ENCODE assay signal across 22 cellular contexts in genomic region chr3:172310361-172310760, GRCh38.
"Had no signal": no experiment of that assay in that cellular context is flagged by ENCODE, and none has a peak within 500 bp of the region (broad histone marks: within the 10 kb centered on the region; RNA-seq: fewer than 3 reads in every experiment).

No MANE protein-coding gene starts in this region.

- ATAC-seq: activated CD4-positive, alpha-beta T cell treated with anti-CD3 and anti-CD28 coated beads for 36 hours; left ventricle myocardium superior; sciatic nerve; stimulated activated effector memory CD8-positive, alpha-beta T cell treated with anti-CD3 and anti-CD28 coated beads, Interleukin-12 subunit alpha, Interleukin-12 subunit beta, amount 100 ng/mL, for 72 hours had no signal

- H3K27ac ChIP-seq: brain microvascular endothelial cell, dorsolateral prefrontal cortex, thoracic aorta had no signal

- H3K4me1 Mint-ChIP-seq: activated naive CD4-positive, alpha-beta T cell treated with anti-CD3 and anti-CD28 coated beads, Interleukin-2, amount 10 ng/mL, durations not matched to agents 7 days and 5 days; central memory CD8-positive, alpha-beta T cell; neural crest cell; stimulated activated effector memory CD8-positive, alpha-beta T cell treated with anti-CD3 and anti-CD28 coated beads, Interleukin-12 subunit alpha, Interleukin-12 subunit beta, amount 100 ng/mL, for 72 hours had no signal

- H3K9me3 Mint-ChIP-seq: activated naive CD4-positive, alpha-beta T cell treated with anti-CD3 and anti-CD28 coated beads, Interleukin-2, amount 10 ng/mL, durations not matched to agents 7 days and 5 days; activated naive CD8-positive, alpha-beta T cell treated with anti-CD3 and anti-CD28 coated beads, Interleukin-2, amount 10 ng/mL, durations not matched to agents 7 days and 5 days; activated T-helper 1 cell treated with anti-CD3 and anti-CD28 coated beads, Interleukin-12 subunit alpha, Interleukin-12 subunit beta, Interleukin-2, Interleukin-4 antibody, amounts not matched to agents 30 ng/mL and 10 ng/mL and 1 ng/mL, durations not matched to agents 14 hours and 24 hours and 36 hours; central memory CD8-positive, alpha-beta T cell; neural crest cell; stimulated activated effector memory CD8-positive, alpha-beta T cell treated with anti-CD3 and anti-CD28 coated beads, Interleukin-12 subunit alpha, Interleukin-12 subunit beta, amount 100 ng/mL, for 72 hours; stimulated activated naive CD8-positive, alpha-beta T cell treated with anti-CD3 and anti-CD28 coated beads, Interleukin-15, Interleukin-2, amounts not matched to agents 100 ng/mL and 50 ng/mL, for 24 hours had no signal

- DNase-seq: activated CD4-positive, alpha-beta T cell treated with anti-CD3 and anti-CD28 coated beads for 36 hours; activated CD4-positive, alpha-beta T cell treated with anti-CD3 and anti-CD28 coated beads, Interleukin-2, amount 50 U/mL, for 48 hours; activated CD4-positive, CD25-positive, alpha-beta regulatory T cell; activated CD8-positive, alpha-beta memory T cell treated with anti-CD3 and anti-CD28 coated beads for 24 hours; activated gamma-delta T cell; activated naive CD4-positive, alpha-beta T cell treated with anti-CD3 and anti-CD28 coated beads, Interleukin-2, amount 10 ng/mL, durations not matched to agents 7 days and 5 days; activated naive CD8-positive, alpha-beta T cell treated with anti-CD3 and anti-CD28 coated beads, Interleukin-2, amount 10 ng/mL, durations not matched to agents 7 days and 5 days; brain microvascular endothelial cell; dorsolateral prefrontal cortex; effector memory CD4-positive, alpha-beta T cell; islet precursor cell; left ventricle myocardium superior; stimulated activated CD4-positive, alpha-beta T cell treated with anti-CD3 and anti-CD28 coated beads, Interleukin-4, amount 100 ng/mL, for 24 hours; trophoblast cell had no signal

- H3K4me3 ChIP-seq: dorsolateral prefrontal cortex, skin epidermis, thoracic aorta had no signal

- H3K4me3 Mint-ChIP-seq: activated CD4-positive, alpha-beta T cell treated with anti-CD3 and anti-CD28 coated beads for 36 hours; activated naive CD4-positive, alpha-beta T cell treated with anti-CD3 and anti-CD28 coated beads, Interleukin-2, amount 10 ng/mL, durations not matched to agents 7 days and 5 days; activated naive CD8-positive, alpha-beta T cell treated with anti-CD3 and anti-CD28 coated beads, Interleukin-2, amount 10 ng/mL, durations not matched to agents 7 days and 5 days; activated T-helper 1 cell treated with anti-CD3 and anti-CD28 coated beads, Interleukin-12 subunit alpha, Interleukin-12 subunit beta, Interleukin-2, Interleukin-4 antibody, amounts not matched to agents 30 ng/mL and 10 ng/mL and 1 ng/mL, durations not matched to agents 14 hours and 24 hours and 36 hours; central memory CD8-positive, alpha-beta T cell; neural crest cell; stimulated activated effector memory CD8-positive, alpha-beta T cell treated with anti-CD3 and anti-CD28 coated beads, Interleukin-12 subunit alpha, Interleukin-12 subunit beta, amount 100 ng/mL, for 72 hours; stimulated activated naive CD8-positive, alpha-beta T cell treated with anti-CD3 and anti-CD28 coated beads, Interleukin-15, Interleukin-2, amounts not matched to agents 100 ng/mL and 50 ng/mL, for 24 hours had no signal

- H3K27me3 ChIP-seq: brain microvascular endothelial cell, dorsolateral prefrontal cortex had no signal

- H3K9me3 ChIP-seq: thoracic aorta had no signal

- H3K27ac Mint-ChIP-seq: activated CD4-positive, alpha-beta T cell treated with anti-CD3 and anti-CD28 coated beads for 36 hours; activated naive CD4-positive, alpha-beta T cell treated with anti-CD3 and anti-CD28 coated beads, Interleukin-2, amount 10 ng/mL, durations not matched to agents 7 days and 5 days; activated naive CD8-positive, alpha-beta T cell treated with anti-CD3 and anti-CD28 coated beads, Interleukin-2, amount 10 ng/mL, durations not matched to agents 7 days and 5 days; activated T-helper 1 cell treated with anti-CD3 and anti-CD28 coated beads, Interleukin-12 subunit alpha, Interleukin-12 subunit beta, Interleukin-2, Interleukin-4 antibody, amounts not matched to agents 30 ng/mL and 10 ng/mL and 1 ng/mL, durations not matched to agents 14 hours and 24 hours and 36 hours; stimulated activated effector memory CD8-positive, alpha-beta T cell treated with anti-CD3 and anti-CD28 coated beads, Interleukin-12 subunit alpha, Interleukin-12 subunit beta, amount 100 ng/mL, for 72 hours; stimulated activated naive CD8-positive, alpha-beta T cell treated with anti-CD3 and anti-CD28 coated beads, Interleukin-15, Interleukin-2, amounts not matched to agents 100 ng/mL and 50 ng/mL, for 24 hours had no signal

- H3K27me3 Mint-ChIP-seq: activated CD4-positive, alpha-beta T cell treated with anti-CD3 and anti-CD28 coated beads for 36 hours; activated naive CD4-positive, alpha-beta T cell treated with anti-CD3 and anti-CD28 coated beads, Interleukin-2, amount 10 ng/mL, durations not matched to agents 7 days and 5 days; activated naive CD8-positive, alpha-beta T cell treated with anti-CD3 and anti-CD28 coated beads, Interleukin-2, amount 10 ng/mL, durations not matched to agents 7 days and 5 days; central memory CD8-positive, alpha-beta T cell; stimulated activated naive CD8-positive, alpha-beta T cell treated with anti-CD3 and anti-CD28 coated beads, Interleukin-15, Interleukin-2, amounts not matched to agents 100 ng/mL and 50 ng/mL, for 24 hours had no signal
